ENCODE assay signal across 1 cellular context in the genomic region with DNA sequence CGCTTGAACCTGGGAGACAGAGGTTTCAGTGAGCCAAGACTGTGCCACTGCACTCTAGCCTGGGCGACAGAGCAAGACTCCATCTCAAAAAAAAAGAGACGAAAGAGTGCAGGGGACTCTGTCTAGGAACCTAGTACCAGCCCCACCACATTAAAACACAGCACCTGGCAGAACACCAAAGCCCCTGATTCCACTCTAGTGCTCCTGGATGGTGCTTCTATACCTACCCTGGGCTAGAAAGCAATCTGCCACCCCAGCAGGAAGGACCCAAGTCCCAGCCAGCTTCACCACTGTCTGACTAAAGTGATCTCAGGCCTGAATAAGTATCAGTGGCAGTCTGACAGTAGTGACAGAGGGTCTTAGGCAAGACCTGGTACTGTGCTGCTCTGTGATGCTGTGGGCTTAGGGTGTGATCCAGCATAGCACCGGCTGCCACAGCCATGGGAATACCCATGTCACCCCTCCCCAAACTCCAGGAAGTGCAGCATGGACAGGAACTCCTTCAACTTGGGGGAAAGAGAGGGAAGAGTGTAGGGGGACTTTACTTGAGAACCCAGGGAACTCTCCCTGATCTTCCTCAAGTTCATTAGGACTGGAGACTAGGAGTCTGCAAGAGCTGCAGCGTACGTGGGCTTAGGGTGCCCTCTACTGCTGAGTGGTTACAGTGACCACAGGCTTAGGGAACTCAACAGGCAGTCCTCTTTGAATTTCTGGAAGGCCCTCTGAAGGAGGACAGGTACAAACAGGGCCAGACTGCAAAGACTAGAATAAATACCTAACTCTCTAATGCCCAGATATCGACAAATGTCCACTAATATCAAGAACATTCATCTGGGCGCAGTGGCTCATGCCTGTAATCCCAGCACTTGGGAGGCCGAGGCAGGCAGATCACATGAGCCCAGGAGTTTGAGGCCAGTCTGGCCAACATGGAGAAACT.
A peak's percentile ranks its signal among the peaks of the same experiment; 100 is the strongest.
TF ChIP-seq lines count a peak whose summit lies in the region.

No MANE protein-coding gene starts in this region.

TF ChIP-seq in GM12878, 131 proteins besides CTCF, POLR2A, EP300 and RAD21 (continued from another document):
- TF ChIP-seq ZBED1 (IDR thresholded peaks at IDR 0.05; ENCODE audit: borderline replicate concordance) = no peak
- TF ChIP-seq ZSCAN29 (IDR thresholded peaks at IDR 0.05) = peak; percentile 29; the same call in 1 of the 2 replicates
- TF ChIP-seq SMAD1 (IDR thresholded peaks at IDR 0.05; ENCODE audit: low read depth, partially characterized antibody) = no peak
- TF ChIP-seq, protein P1, sequence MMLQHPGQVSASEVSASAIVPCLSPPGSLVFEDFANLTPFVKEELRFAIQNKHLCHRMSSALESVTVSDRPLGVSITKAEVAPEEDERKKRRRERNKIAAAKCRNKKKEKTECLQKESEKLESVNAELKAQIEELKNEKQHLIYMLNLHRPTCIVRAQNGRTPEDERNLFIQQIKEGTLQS (IDR thresholded peaks at IDR 0.05; ENCODE audit: borderline replicate concordance, extremely low read depth, low read depth, low read length) = no peak
- TF ChIP-seq RBBP5 (conservative IDR thresholded peaks at IDR 0.05) = no peak
- TF ChIP-seq TAF1 (IDR thresholded peaks at IDR 0.05; ENCODE audit: borderline replicate concordance, low read depth, low read length) = no peak
- no peak for TF ChIP-seq CREM (IDR thresholded peaks at IDR 0.05; ENCODE audit: low read depth)
- no peak for TF ChIP-seq SREBF2 (IDR thresholded peaks at IDR 0.05; ENCODE audit: low read length)
- TF ChIP-seq HDGF (IDR thresholded peaks at IDR 0.05) = no peak
- TF ChIP-seq POLR2AphosphoS5 (IDR thresholded peaks at IDR 0.05; ENCODE audit: low read length) = no peak
- TF ChIP-seq ZNF207 (IDR thresholded peaks at IDR 0.05; ENCODE audit: borderline replicate concordance) = 0 out of 2 replicates have a peak, but pooled peaks have one; percentile 30
- no peak for TF ChIP-seq BMI1 (IDR thresholded peaks at IDR 0.05; ENCODE audit: borderline replicate concordance)
- peak; percentile 96 for TF ChIP-seq CBFB (IDR thresholded peaks at IDR 0.05; ENCODE audit: low read depth)
